In the genomic region with DNA sequence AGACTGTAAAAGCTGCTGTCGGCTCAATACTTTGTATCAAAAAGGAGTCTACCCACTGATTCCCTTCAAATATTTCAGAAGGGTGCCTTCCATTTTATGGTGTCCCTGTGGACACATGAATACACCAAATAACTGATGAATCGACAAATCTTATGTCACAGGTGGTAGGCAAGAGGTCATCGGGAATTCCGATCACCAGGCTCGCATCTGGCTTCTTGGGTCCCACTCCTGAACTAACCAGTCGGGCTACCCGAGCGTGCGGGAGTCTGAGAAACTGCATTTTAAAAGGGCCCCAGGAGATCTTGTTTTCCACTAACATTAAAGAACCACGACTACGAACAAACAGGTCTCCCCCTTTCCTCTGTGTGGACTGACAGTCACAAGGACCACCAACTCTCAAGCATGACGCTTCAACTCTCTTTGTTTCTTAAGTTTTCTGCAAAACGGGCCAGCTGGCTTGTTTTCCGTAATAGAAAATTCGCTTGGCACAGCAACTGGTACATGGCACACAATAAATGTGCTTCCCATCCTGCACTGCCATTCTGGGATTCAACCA, we compare ENCODE assay signal across 1 cellular context.
TF ChIP-seq lines count a peak whose summit lies in the region.

No MANE protein-coding gene starts in this region.

TF ChIP-seq in HepG2, 621 proteins besides CTCF, POLR2A, EP300 and RAD21 (continues in another document):
- TF ChIP-seq ELF3 (CRISPR knock-in tag; IDR thresholded peaks at IDR 0.05), result no peak
- TF ChIP-seq ZNF207 (IDR thresholded peaks at IDR 0.05; ENCODE audit: borderline replicate concordance), result no peak
- TF ChIP-seq ZNF543 (CRISPR knock-in tag; IDR thresholded peaks at IDR 0.05), result no peak
- TF ChIP-seq NR3C1 (CRISPR knock-in tag; IDR thresholded peaks at IDR 0.05), result no peak
- TF ChIP-seq, protein P1, sequence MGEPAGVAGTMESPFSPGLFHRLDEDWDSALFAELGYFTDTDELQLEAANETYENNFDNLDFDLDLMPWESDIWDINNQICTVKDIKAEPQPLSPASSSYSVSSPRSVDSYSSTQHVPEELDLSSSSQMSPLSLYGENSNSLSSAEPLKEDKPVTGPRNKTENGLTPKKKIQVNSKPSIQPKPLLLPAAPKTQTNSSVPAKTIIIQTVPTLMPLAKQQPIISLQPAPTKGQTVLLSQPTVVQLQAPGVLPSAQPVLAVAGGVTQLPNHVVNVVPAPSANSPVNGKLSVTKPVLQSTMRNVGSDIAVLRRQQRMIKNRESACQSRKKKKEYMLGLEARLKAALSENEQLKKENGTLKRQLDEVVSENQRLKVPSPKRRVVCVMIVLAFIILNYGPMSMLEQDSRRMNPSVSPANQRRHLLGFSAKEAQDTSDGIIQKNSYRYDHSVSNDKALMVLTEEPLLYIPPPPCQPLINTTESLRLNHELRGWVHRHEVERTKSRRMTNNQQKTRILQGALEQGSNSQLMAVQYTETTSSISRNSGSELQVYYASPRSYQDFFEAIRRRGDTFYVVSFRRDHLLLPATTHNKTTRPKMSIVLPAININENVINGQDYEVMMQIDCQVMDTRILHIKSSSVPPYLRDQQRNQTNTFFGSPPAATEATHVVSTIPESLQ (CRISPR knock-in tag; conservative IDR thresholded peaks at IDR 0.05), result no peak
- no peak for TF ChIP-seq ZNF562 (CRISPR knock-in tag; IDR thresholded peaks at IDR 0.05; ENCODE audit: borderline replicate concordance)
- no peak for TF ChIP-seq ZNF274 (CRISPR knock-in tag; IDR thresholded peaks at IDR 0.05)
- TF ChIP-seq FLYWCH1 (CRISPR knock-in tag; IDR thresholded peaks at IDR 0.05), result no peak
- TF ChIP-seq ZNF782 (CRISPR knock-in tag; IDR thresholded peaks at IDR 0.05; ENCODE audit: borderline replicate concordance), result no peak
- TF ChIP-seq, protein P2, sequence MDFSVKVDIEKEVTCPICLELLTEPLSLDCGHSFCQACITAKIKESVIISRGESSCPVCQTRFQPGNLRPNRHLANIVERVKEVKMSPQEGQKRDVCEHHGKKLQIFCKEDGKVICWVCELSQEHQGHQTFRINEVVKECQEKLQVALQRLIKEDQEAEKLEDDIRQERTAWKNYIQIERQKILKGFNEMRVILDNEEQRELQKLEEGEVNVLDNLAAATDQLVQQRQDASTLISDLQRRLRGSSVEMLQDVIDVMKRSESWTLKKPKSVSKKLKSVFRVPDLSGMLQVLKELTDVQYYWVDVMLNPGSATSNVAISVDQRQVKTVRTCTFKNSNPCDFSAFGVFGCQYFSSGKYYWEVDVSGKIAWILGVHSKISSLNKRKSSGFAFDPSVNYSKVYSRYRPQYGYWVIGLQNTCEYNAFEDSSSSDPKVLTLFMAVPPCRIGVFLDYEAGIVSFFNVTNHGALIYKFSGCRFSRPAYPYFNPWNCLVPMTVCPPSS (IDR thresholded peaks at IDR 0.05), result no peak
- TF ChIP-seq MAFF (IDR thresholded peaks at IDR 0.05; ENCODE audit: low read depth, low read length), result peak; percentile 94
- no peak for TF ChIP-seq ZBTB38 (CRISPR knock-in tag; IDR thresholded peaks at IDR 0.05)
- TF ChIP-seq, protein P3, sequence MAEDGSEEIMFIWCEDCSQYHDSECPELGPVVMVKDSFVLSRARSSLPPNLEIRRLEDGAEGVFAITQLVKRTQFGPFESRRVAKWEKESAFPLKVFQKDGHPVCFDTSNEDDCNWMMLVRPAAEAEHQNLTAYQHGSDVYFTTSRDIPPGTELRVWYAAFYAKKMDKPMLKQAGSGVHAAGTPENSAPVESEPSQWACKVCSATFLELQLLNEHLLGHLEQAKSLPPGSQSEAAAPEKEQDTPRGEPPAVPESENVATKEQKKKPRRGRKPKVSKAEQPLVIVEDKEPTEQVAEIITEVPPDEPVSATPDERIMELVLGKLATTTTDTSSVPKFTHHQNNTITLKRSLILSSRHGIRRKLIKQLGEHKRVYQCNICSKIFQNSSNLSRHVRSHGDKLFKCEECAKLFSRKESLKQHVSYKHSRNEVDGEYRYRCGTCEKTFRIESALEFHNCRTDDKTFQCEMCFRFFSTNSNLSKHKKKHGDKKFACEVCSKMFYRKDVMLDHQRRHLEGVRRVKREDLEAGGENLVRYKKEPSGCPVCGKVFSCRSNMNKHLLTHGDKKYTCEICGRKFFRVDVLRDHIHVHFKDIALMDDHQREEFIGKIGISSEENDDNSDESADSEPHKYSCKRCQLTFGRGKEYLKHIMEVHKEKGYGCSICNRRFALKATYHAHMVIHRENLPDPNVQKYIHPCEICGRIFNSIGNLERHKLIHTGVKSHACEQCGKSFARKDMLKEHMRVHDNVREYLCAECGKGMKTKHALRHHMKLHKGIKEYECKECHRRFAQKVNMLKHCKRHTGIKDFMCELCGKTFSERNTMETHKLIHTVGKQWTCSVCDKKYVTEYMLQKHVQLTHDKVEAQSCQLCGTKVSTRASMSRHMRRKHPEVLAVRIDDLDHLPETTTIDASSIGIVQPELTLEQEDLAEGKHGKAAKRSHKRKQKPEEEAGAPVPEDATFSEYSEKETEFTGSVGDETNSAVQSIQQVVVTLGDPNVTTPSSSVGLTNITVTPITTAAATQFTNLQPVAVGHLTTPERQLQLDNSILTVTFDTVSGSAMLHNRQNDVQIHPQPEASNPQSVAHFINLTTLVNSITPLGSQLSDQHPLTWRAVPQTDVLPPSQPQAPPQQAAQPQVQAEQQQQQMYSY (CRISPR knock-in tag; IDR thresholded peaks at IDR 0.05), result no peak
- TF ChIP-seq ZSCAN29 (CRISPR knock-in tag; conservative IDR thresholded peaks at IDR 0.05), result 0 out of 2 replicates have a peak, but pooled peaks have one; percentile 14
- TF ChIP-seq, protein P4, sequence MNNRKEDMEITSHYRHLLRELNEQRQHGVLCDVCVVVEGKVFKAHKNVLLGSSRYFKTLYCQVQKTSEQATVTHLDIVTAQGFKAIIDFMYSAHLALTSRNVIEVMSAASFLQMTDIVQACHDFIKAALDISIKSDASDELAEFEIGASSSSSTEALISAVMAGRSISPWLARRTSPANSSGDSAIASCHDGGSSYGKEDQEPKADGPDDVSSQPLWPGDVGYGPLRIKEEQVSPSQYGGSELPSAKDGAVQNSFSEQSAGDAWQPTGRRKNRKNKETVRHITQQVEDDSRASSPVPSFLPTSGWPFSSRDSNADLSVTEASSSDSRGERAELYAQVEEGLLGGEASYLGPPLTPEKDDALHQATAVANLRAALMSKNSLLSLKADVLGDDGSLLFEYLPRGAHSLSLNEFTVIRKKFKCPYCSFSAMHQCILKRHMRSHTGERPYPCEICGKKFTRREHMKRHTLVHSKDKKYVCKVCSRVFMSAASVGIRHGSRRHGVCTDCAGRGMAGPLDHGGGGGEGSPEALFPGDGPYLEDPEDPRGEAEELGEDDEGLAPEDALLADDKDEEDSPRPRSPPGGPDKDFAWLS (CRISPR knock-in tag; IDR thresholded peaks at IDR 0.05; ENCODE audit: borderline replicate concordance), result no peak
- TF ChIP-seq STAG1 (CRISPR knock-in tag; IDR thresholded peaks at IDR 0.05), result peak; percentile 3; the same call in 1 of the 2 replicates
- no peak for TF ChIP-seq SNAPC2 (CRISPR knock-in tag; IDR thresholded peaks at IDR 0.05)
- TF ChIP-seq ZNF362 (CRISPR knock-in tag; IDR thresholded peaks at IDR 0.05; ENCODE audit: borderline replicate concordance), result no peak
- TF ChIP-seq HDAC1 (CRISPR knock-in tag; IDR thresholded peaks at IDR 0.05), result no peak
- TF ChIP-seq ZNF12 (CRISPR knock-in tag; IDR thresholded peaks at IDR 0.05), result no peak
- no peak for TF ChIP-seq SCMH1 (CRISPR knock-in tag; IDR thresholded peaks at IDR 0.05; ENCODE audit: borderline replicate concordance)
- TF ChIP-seq FIP1L1 (IDR thresholded peaks at IDR 0.05; ENCODE audit: borderline replicate concordance, insufficient read depth, low read depth, low read length), result no peak
- TF ChIP-seq YY1 (IDR thresholded peaks at IDR 0.05; ENCODE audit: insufficient read depth, insufficient replicate concordance, low read depth, low read length), result no peak
- TF ChIP-seq KDM2A (CRISPR knock-in tag; IDR thresholded peaks at IDR 0.05; ENCODE audit: borderline replicate concordance, low read depth), result no peak
- no peak for TF ChIP-seq ZNF282 (IDR thresholded peaks at IDR 0.05; ENCODE audit: partially characterized antibody)
- peak; percentile 16; the same call in 1 of the 2 replicates for TF ChIP-seq FOSL1 (CRISPR knock-in tag; IDR thresholded peaks at IDR 0.05; ENCODE audit: borderline replicate concordance)
- TF ChIP-seq ZNF672 (CRISPR knock-in tag; IDR thresholded peaks at IDR 0.05), result no peak
- no peak for TF ChIP-seq HNRNPUL1 (IDR thresholded peaks at IDR 0.05; ENCODE audit: low read depth, low read length)
- no peak for TF ChIP-seq EEA1 (CRISPR knock-in tag; IDR thresholded peaks at IDR 0.05; ENCODE audit: borderline replicate concordance)
- no peak for TF ChIP-seq FOXK2 (IDR thresholded peaks at IDR 0.05)
- TF ChIP-seq CEBPB (IDR thresholded peaks at IDR 0.05; ENCODE audit: borderline replicate concordance, low read depth, low read length), result no peak
- no peak for TF ChIP-seq LCORL (IDR thresholded peaks at IDR 0.05)
- peak; percentile 21; the same call in 1 of the 2 replicates for TF ChIP-seq LCORL (CRISPR knock-in tag; IDR thresholded peaks at IDR 0.05)
- no peak for TF ChIP-seq HDAC6 (IDR thresholded peaks at IDR 0.05; ENCODE audit: low read depth, low read length)
- peak; percentile 11; the same call in 1 of the 2 replicates for TF ChIP-seq ZNF33A (CRISPR knock-in tag; IDR thresholded peaks at IDR 0.05; ENCODE audit: borderline replicate concordance)
- 0 out of 2 replicates have a peak, but pooled peaks have one; percentile 83 for TF ChIP-seq ZNF816 (CRISPR knock-in tag; IDR thresholded peaks at IDR 0.05; ENCODE audit: borderline replicate concordance)
- TF ChIP-seq RFX1 (IDR thresholded peaks at IDR 0.05), result no peak
- TF ChIP-seq MED13 (CRISPR knock-in tag; IDR thresholded peaks at IDR 0.05), result 0 out of 2 replicates have a peak, but pooled peaks have one; percentile 4
- no peak for TF ChIP-seq ERF (CRISPR knock-in tag; IDR thresholded peaks at IDR 0.05)
- TF ChIP-seq, protein P5, sequence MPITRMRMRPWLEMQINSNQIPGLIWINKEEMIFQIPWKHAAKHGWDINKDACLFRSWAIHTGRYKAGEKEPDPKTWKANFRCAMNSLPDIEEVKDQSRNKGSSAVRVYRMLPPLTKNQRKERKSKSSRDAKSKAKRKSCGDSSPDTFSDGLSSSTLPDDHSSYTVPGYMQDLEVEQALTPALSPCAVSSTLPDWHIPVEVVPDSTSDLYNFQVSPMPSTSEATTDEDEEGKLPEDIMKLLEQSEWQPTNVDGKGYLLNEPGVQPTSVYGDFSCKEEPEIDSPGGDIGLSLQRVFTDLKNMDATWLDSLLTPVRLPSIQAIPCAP (CRISPR knock-in tag; IDR thresholded peaks at IDR 0.05; ENCODE audit: low read depth), result no peak
- no peak for TF ChIP-seq CBX1 (IDR thresholded peaks at IDR 0.05; ENCODE audit: low read depth)
- no peak for TF ChIP-seq REXO4 (CRISPR knock-in tag; IDR thresholded peaks at IDR 0.05; ENCODE audit: borderline replicate concordance)
- no peak for TF ChIP-seq ZFP37 (CRISPR knock-in tag; IDR thresholded peaks at IDR 0.05; ENCODE audit: borderline replicate concordance)
- TF ChIP-seq DR1 (CRISPR knock-in tag; IDR thresholded peaks at IDR 0.05), result peak; percentile 12; the same call in 1 of the 2 replicates
- TF ChIP-seq NCOA1 (CRISPR knock-in tag; IDR thresholded peaks at IDR 0.05), result no peak
- no peak for TF ChIP-seq ZNF3 (CRISPR knock-in tag; IDR thresholded peaks at IDR 0.05)
- TF ChIP-seq BRCA1 (CRISPR knock-in tag; IDR thresholded peaks at IDR 0.05), result no peak; the same call in 1 of the 2 replicates
- TF ChIP-seq, protein P6, sequence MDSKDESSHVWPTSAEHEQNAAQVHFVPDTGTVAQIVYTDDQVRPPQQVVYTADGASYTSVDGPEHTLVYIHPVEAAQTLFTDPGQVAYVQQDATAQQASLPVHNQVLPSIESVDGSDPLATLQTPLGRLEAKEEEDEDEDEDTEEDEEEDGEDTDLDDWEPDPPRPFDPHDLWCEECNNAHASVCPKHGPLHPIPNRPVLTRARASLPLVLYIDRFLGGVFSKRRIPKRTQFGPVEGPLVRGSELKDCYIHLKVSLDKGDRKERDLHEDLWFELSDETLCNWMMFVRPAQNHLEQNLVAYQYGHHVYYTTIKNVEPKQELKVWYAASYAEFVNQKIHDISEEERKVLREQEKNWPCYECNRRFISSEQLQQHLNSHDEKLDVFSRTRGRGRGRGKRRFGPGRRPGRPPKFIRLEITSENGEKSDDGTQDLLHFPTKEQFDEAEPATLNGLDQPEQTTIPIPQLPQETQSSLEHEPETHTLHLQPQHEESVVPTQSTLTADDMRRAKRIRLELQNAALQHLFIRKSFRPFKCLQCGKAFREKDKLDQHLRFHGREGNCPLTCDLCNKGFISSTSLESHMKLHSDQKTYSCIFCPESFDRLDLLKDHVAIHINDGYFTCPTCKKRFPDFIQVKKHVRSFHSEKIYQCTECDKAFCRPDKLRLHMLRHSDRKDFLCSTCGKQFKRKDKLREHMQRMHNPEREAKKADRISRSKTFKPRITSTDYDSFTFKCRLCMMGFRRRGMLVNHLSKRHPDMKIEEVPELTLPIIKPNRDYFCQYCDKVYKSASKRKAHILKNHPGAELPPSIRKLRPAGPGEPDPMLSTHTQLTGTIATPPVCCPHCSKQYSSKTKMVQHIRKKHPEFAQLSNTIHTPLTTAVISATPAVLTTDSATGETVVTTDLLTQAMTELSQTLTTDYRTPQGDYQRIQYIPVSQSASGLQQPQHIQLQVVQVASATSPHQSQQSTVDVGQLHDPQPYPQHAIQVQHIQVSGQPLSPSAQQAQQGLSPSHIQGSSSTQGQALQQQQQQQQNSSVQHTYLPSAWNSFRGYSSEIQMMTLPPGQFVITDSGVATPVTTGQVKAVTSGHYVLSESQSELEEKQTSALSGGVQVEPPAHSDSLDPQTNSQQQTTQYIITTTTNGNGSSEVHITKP (CRISPR knock-in tag; IDR thresholded peaks at IDR 0.05; ENCODE audit: low read depth), result no peak
- no peak for TF ChIP-seq THYN1 (CRISPR knock-in tag; IDR thresholded peaks at IDR 0.05; ENCODE audit: borderline replicate concordance, low read depth)
- TF ChIP-seq SRY (CRISPR knock-in tag; IDR thresholded peaks at IDR 0.05), result no peak
- no peak for TF ChIP-seq ZNF772 (CRISPR knock-in tag; IDR thresholded peaks at IDR 0.05)
- no peak for TF ChIP-seq SSRP1 (CRISPR knock-in tag; IDR thresholded peaks at IDR 0.05)
- TF ChIP-seq ZNF598 (CRISPR knock-in tag; IDR thresholded peaks at IDR 0.05; ENCODE audit: borderline replicate concordance), result 0 out of 2 replicates have a peak, but pooled peaks have one; percentile 53
- TF ChIP-seq ZNF850 (CRISPR knock-in tag; conservative IDR thresholded peaks at IDR 0.05), result no peak
- TF ChIP-seq ATF7-NPFF (CRISPR knock-in tag; IDR thresholded peaks at IDR 0.05; ENCODE audit: low read depth), result no peak
- no peak for TF ChIP-seq SP1 (IDR thresholded peaks at IDR 0.05)
- TF ChIP-seq SP1 (CRISPR knock-in tag; IDR thresholded peaks at IDR 0.05), result 0 out of 2 replicates have a peak, but pooled peaks have one; percentile 14
- TF ChIP-seq ZNF253 (CRISPR knock-in tag; IDR thresholded peaks at IDR 0.05; ENCODE audit: borderline replicate concordance), result no peak
- TF ChIP-seq GZF1 (CRISPR knock-in tag; IDR thresholded peaks at IDR 0.05), result no peak
- no peak for TF ChIP-seq ZNF761 (CRISPR knock-in tag; conservative IDR thresholded peaks at IDR 0.05)
- TF ChIP-seq ATRX (CRISPR knock-in tag; IDR thresholded peaks at IDR 0.05; ENCODE audit: borderline replicate concordance), result no peak
- TF ChIP-seq ZNF556 (CRISPR knock-in tag; IDR thresholded peaks at IDR 0.05; ENCODE audit: borderline replicate concordance), result no peak
